Comparison of ENCODE assay signal across 9 cellular contexts in genomic region chr13:30119476-30119875, GRCh38.
DNase-seq lines count a peak whose midpoint lies in the region; FAIRE-seq and TF ChIP-seq lines count a peak whose summit lies in the region.
"Had no signal": no experiment of that assay in that cellular context is flagged by ENCODE, and none has a peak within 500 bp of the region (broad histone marks: within the 10 kb centered on the region; RNA-seq: fewer than 3 reads in every experiment).

No MANE protein-coding gene starts in this region.

- FAIRE-seq in urothelium cell line (lab: Jason Lieb, UNC): no peak

- H3K27ac Mint-ChIP-seq in CD14-positive monocyte: no peak overlapping the region

- DNase-seq in activated gamma-delta T cell treated with Interleukin-2 at 50 U/mL for 16 hours (peak; percentile 17), activated gamma-delta T cell (lab: John Stamatoyannopoulos, UW) (no peak), T1000 (lab: John Stamatoyannopoulos, UW) (peak; percentile 6), foreskin fibroblast (peak; percentile 83 to 92), urothelium cell line (ENCODE audit: low spot score) (peak; percentile 32), CD14-positive monocyte (ENCODE audit: low spot score) (no peak), SK-N-DZ (ENCODE audit: low spot score) (no peak), COLO668 (lab: John Stamatoyannopoulos, UW; ENCODE audit: unreplicated experiment) (no peak)
- DNase-seq: naive B cell had no signal

- H3K4me3 Mint-ChIP-seq in CD14-positive monocyte: no peak overlapping the region

- intact Hi-C loops in CD14-positive monocyte (cut with micrococcal nuclease): loop anchor here in 1 of 2 donors (5.0 to 10.0 kb wide), 2 partner anchors 265 to 607 kb away; partner anchors contain the start of gene UBL3

- H3K9me3 Mint-ChIP-seq in CD14-positive monocyte: peaks cover 0 to 7% (median 2%) of the 10 kb centered on the region in 7 donors

- peak overlapping the region; percentile 15 to 27 for H3K4me3 ChIP-seq in foreskin fibroblast (ENCODE audit: low read depth in 1 of 2, low read length in 2 of 2)

- TF ChIP-seq CTCF in foreskin fibroblast (IDR thresholded peaks at IDR 0.05; ENCODE audit: low read depth, low read length) (no peak), CD14-positive monocyte (IDR thresholded peaks at IDR 0.05) (no peak)

- H3K4me1 Mint-ChIP-seq in CD14-positive monocyte: peaks cover 13% of the 10 kb centered on the region

- H3K27me3 Mint-ChIP-seq in CD14-positive monocyte (ENCODE audit: low read depth in 3 of 3): peaks cover 5 to 15% (median 13%) of the 10 kb centered on the region in 3 donors

- peaks cover 0 to under 1% of the 10 kb centered on the region in 2 donors for H3K36me3 Mint-ChIP-seq in CD14-positive monocyte
- H3K36me3 Mint-ChIP-seq: naive B cell had no signal

Comparison
In these comparisons a context has a peak if more than half of its experiments do, and no peak if none do; other contexts are left out.
1. DNase-seq: peak in activated gamma-delta T cell treated with Interleukin-2 at 50 U/mL for 16 hours (single experiment), T1000 (single experiment), foreskin fibroblast (2 of 2) and urothelium cell line (single experiment); none in activated gamma-delta T cell (single experiment), CD14-positive monocyte (single experiment), SK-N-DZ (single experiment) and COLO668 (single experiment).